ENCODE assay signal across 1 cellular context in genomic region chr10:74827045-74827441, GRCh38.
TF ChIP-seq lines count a peak whose summit lies in the region.

No MANE protein-coding gene starts in this region.

TF ChIP-seq in HEK293, 187 proteins besides CTCF, POLR2A, EP300 and RAD21 (continued from another document):
- TF ChIP-seq ZSCAN5A (tag by site-specific recombination; IDR thresholded peaks at IDR 0.05) (peak; percentile 30; the same call in 1 of the 2 replicates), KLF17 (tag by site-specific recombination; IDR thresholded peaks at IDR 0.05) (peak; percentile 83)
